In the genomic region with DNA sequence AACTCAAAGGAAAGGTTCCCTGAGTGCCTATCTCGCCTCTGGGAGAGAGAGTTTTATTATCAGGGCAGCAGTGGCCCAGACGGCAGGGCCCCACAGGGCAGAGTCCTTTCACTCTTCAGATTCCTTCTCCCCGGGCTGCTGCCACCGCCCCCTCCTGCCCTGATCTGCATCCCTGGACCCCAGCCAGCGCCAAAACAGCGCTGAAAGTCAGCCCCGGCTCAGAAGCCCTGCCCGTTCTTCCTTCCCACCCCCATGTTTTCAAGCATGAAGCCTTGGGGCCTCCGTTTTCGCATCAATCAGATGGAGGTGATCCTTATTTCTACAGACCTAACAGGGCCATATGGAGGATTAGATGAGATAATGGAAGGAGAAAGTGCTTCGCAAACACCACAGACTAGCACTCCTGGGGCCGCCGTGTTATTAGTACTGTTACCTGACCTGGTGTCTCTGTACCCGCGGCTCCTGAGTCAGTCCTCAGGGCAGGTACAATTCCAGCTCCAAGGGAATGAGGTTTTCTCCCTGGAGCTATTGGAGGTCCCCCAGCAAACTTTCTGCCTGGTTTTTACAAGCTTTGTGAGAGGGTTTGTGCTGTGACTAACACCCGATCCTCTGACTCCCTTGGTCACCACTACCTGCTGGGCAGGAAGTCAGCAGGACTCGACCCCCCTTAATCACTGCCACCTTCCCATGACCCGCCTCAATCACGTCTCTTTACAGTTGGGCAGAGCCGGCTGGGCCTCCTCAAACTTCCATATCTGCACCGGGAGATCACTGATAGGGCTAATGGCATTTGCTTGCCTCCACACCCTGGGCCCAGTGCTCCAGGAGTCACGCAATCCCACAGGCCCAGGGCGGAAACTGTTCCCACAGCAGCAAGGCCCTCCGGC, we compare ENCODE assay signal across 12 cellular contexts. TPM values are rescaled to one million over a fixed set of nuclear protein-coding genes. Genes with fewer than 3 reads are reported as not detected.
DNase-seq lines count a peak whose midpoint lies in the region; ATAC-seq and TF ChIP-seq lines count a peak whose summit lies in the region.
"Had no signal": no experiment of that assay in that cellular context is flagged by ENCODE, and none has a peak within 500 bp of the region (broad histone marks: within the 10 kb centered on the region; RNA-seq: fewer than 3 reads in every experiment).

No MANE protein-coding gene starts in this region.

- no peak for ATAC-seq in GM18868 (IDR thresholded peaks at IDR 0.05; ENCODE audit: unreplicated experiment)

- TSS peak; percentile 88 for BruUV-seq in PC-9 (replicated peaks; lab: Mats Ljungman, UMichigan)

- H3K9me3 ChIP-seq in PC-9 (ENCODE audit: insufficient read depth, low read depth) = no peaks in the 10 kb centered on the region

- POLR2A ChIA-PET in PC-9 (lab: Charles Lee; ENCODE audit: unreplicated experiment) = interaction anchor here (0.6 to 0.7 kb wide), 3 partner anchors 25 to 1041 kb away, joined by 3 to 6 read pairs (median 3); no protein-coding TSS in a partner anchor

- H3K4me3 ChIP-seq in H7 (ENCODE audit: insufficient read depth, low read depth, low read length) (no peak overlapping the region), PC-9 (peak overlapping the region; percentile 47), fibroblast of villous mesenchyme (ENCODE audit: low read depth, low read length) (no peak overlapping the region)

- intact Hi-C loops in PC-9 (cut with micrococcal nuclease; ENCODE audit: unreplicated experiment) = loop anchor here (1.0 to 2.0 kb wide), 4 partner anchors 26 to 252 kb away; no protein-coding TSS in a partner anchor
- intact Hi-C loops in posterior vena cava (cut with DNase I) = no loop called here

- H2AFZ ChIP-seq in PC-9 = 0 out of 2 replicates have a peak overlapping the region, but pooled peaks have one; percentile 3

- H3K4me1 ChIP-seq in PC-9 (replicated peaks; ENCODE audit: insufficient read depth) = peaks cover 76% of the 10 kb centered on the region

- H3K9me2 ChIP-seq in PC-9 (ENCODE audit: insufficient read depth) = no peaks in the 10 kb centered on the region

- TF ChIP-seq CTCF in PC-9 (conservative IDR thresholded peaks at IDR 0.05) (no peak), fibroblast of villous mesenchyme (IDR thresholded peaks at IDR 0.05; ENCODE audit: insufficient read depth, low read depth, low read length) (no peak)

- DNase-seq in H7 (peak; percentile 82), PC-9 (peak; percentile 92 to 99), fibroblast of villous mesenchyme (ENCODE audit: low read depth) (peak; percentile 68), posterior vena cava (ENCODE audit: low spot score) (peak; percentile 69), hepatic stellate cell (ENCODE audit: low spot score) (no peak), GDM1 (lab: John Stamatoyannopoulos, UW) (no peak)
- no peak for DNase-seq in activated naive CD4-positive, alpha-beta T cell treated with anti-CD3 and anti-CD28 coated beads, Interleukin-2, amount 50 U/mL, for 16 hours
- DNase-seq: activated CD8-positive, alpha-beta memory T cell treated with anti-CD3 and anti-CD28 coated beads, Interleukin-2, amount 50 U/mL, for 4 hours; DMS53; glutamatergic neuron; NCI-H526 treated with DMSO at 0.1 percent for 48 hours had no signal

- H3K36me3 ChIP-seq in H7 (replicated peaks; ENCODE audit: control insufficient read depth, insufficient read depth, low read length) (no peaks in the 10 kb centered on the region), PC-9 (ENCODE audit: low read depth) (no peaks in the 10 kb centered on the region)

- H3K27me3 ChIP-seq in H7 (ENCODE audit: control insufficient read depth, insufficient read depth, low read length) (peaks cover 2% of the 10 kb centered on the region; the same call in 1 of the 2 replicates), PC-9 (ENCODE audit: insufficient read depth, low read depth) (no peaks in the 10 kb centered on the region)

- 0 out of 2 replicates have a peak, but pooled peaks cover 4% of the 10 kb centered on the region for H3K79me2 ChIP-seq in PC-9 (ENCODE audit: low read depth)

- no peaks in the 10 kb centered on the region for H4K20me1 ChIP-seq in PC-9 (ENCODE audit: insufficient read depth)

- CTCF ChIA-PET in PC-9 (lab: Charles Lee) = no interaction called here

- H3K4me2 ChIP-seq in PC-9 = peak overlapping the region; percentile 84

- peaks cover 56% of the 10 kb centered on the region for H3F3A ChIP-seq in PC-9 (ENCODE audit: insufficient read depth, low read depth)

- H3K27ac ChIP-seq in PC-9 = peak overlapping the region; percentile 100

RNA-seq across cellular contexts. Expression of gene TSEN2, which starts 39.5 kb away (rescaled TPM):
- 17.1 and 19.3 TPM in 2 replicates for total RNA-seq in H7 (2014; rRNA removed; shearing (Covaris generic))
- total RNA-seq in PC-9 (2021) (22.1 and 26.8 TPM in 2 replicates), fibroblast of villous mesenchyme (8.4 and 17.3 TPM in 2 replicates), posterior vena cava (10 to 100 TPM; 13.8 TPM)

Comparison
In these comparisons a context has a peak if more than half of its experiments do, and no peak if none do; other contexts are left out.
1. DNase-seq: peak in H7 (single experiment), PC-9 (2 of 2), fibroblast of villous mesenchyme (single experiment) and posterior vena cava (single experiment); none in activated naive CD4-positive, alpha-beta T cell treated with anti-CD3 and anti-CD28 coated beads, Interleukin-2, amount 50 U/mL, for 16 hours (single experiment), hepatic stellate cell (single experiment) and GDM1 (single experiment).